Comparison of ENCODE assay signal across 21 cellular contexts in genomic region chr1:161970633-161971032, GRCh38. TPM values are rescaled to one million over a fixed set of nuclear protein-coding genes. Genes with fewer than 3 reads are reported as not detected.
"Had no signal": no experiment of that assay in that cellular context is flagged by ENCODE, and none has a peak within 500 bp of the region (broad histone marks: within the 10 kb centered on the region; RNA-seq: fewer than 3 reads in every experiment).

No MANE protein-coding gene starts in this region.

- DNase-seq: activated CD4-positive, alpha-beta memory T cell treated with anti-CD3 and anti-CD28 coated beads, Interleukin-2, amount 10 ng/mL, durations not matched to agents 7 days and 5 days; activated CD4-positive, alpha-beta T cell treated with anti-CD3 and anti-CD28 coated beads for 36 hours; activated naive CD4-positive, alpha-beta T cell treated with Interleukin-2 at 50 U/mL for 16 hours; activated T-cell treated with anti-CD3 and anti-CD28 coated beads, Interleukin-2, amount 50 U/mL, for 24 hours; cerebellar nuclear complex; cortex of kidney; effector CD8-positive, alpha-beta T cell; esophagus squamous epithelium; islet precursor cell; left colon; lower lobe of right lung; natural killer cell; sigmoid colon; stimulated activated CD4-positive, alpha-beta T cell treated with anti-CD3 and anti-CD28 coated beads, Interleukin-4, amount 100 ng/mL, for 4 hours; testis had no signal

- ATAC-seq: activated CD4-positive, alpha-beta T cell treated with anti-CD3 and anti-CD28 coated beads for 36 hours; left colon; lower lobe of right lung; natural killer cell; stimulated activated memory B cell treated with anti-CD40 and anti-IgM and Interleukin-4, amounts not matched to agents 10 μg/mL and 1 μg/mL and 100 μg/mL, for 72 hours had no signal

- H3K36me3 ChIP-seq: sigmoid colon had no signal

- H3K4me1 Mint-ChIP-seq: activated CD4-positive, alpha-beta memory T cell treated with anti-CD3 and anti-CD28 coated beads, Interleukin-2, amount 10 ng/mL, durations not matched to agents 7 days and 5 days; natural killer cell; stimulated activated memory B cell treated with anti-CD40 and anti-IgM and Interleukin-4, amounts not matched to agents 10 μg/mL and 1 μg/mL and 100 μg/mL, for 72 hours had no signal

- H3K27ac ChIP-seq: esophagus squamous epithelium, lower lobe of right lung, neutrophil, sigmoid colon, testis, upper lobe of left lung had no signal

- H3K4me3 Mint-ChIP-seq: activated CD4-positive, alpha-beta memory T cell treated with anti-CD3 and anti-CD28 coated beads, Interleukin-2, amount 10 ng/mL, durations not matched to agents 7 days and 5 days; activated CD4-positive, alpha-beta T cell treated with anti-CD3 and anti-CD28 coated beads for 36 hours; activated T-cell treated with anti-CD3 and anti-CD28 coated beads, Interleukin-2, amount 50 U/mL, for 24 hours; natural killer cell; stimulated activated memory B cell treated with anti-CD40 and anti-IgM and Interleukin-4, amounts not matched to agents 10 μg/mL and 1 μg/mL and 100 μg/mL, for 72 hours; T-helper 2 cell treated with Interferon-gamma antibody and Interleukin-4, amounts not matched to agents 5 μg/mL and 100 μg/mL, for 36 hours had no signal

- H3K36me3 Mint-ChIP-seq: natural killer cell had no signal

- H3K4me3 ChIP-seq: esophagus squamous epithelium, lower lobe of right lung, sigmoid colon, testis, upper lobe of left lung had no signal

- H3K9me3 ChIP-seq: esophagus squamous epithelium, lower lobe of right lung, neutrophil, sigmoid colon, testis, upper lobe of left lung had no signal

- H3K27me3 Mint-ChIP-seq: activated CD4-positive, alpha-beta memory T cell treated with anti-CD3 and anti-CD28 coated beads, Interleukin-2, amount 10 ng/mL, durations not matched to agents 7 days and 5 days; activated CD4-positive, alpha-beta T cell treated with anti-CD3 and anti-CD28 coated beads for 36 hours; activated T-cell treated with anti-CD3 and anti-CD28 coated beads, Interleukin-2, amount 50 U/mL, for 24 hours; stimulated activated memory B cell treated with anti-CD40 and anti-IgM and Interleukin-4, amounts not matched to agents 10 μg/mL and 1 μg/mL and 100 μg/mL, for 72 hours had no signal

- H3K27me3 ChIP-seq: esophagus squamous epithelium, neutrophil, sigmoid colon, testis, upper lobe of left lung had no signal

- H3K9me3 Mint-ChIP-seq: activated CD4-positive, alpha-beta memory T cell treated with anti-CD3 and anti-CD28 coated beads, Interleukin-2, amount 10 ng/mL, durations not matched to agents 7 days and 5 days; activated T-cell treated with anti-CD3 and anti-CD28 coated beads, Interleukin-2, amount 50 U/mL, for 24 hours; activated T-helper 2 cell treated with anti-CD3 and anti-CD28 coated beads, Interferon-gamma antibody, Interleukin-2, Interleukin-4, amounts not matched to agents 10 μg/mL and 5 μg/mL and 100 μg/mL, durations not matched to agents 14 hours and 24 hours and 36 hours; natural killer cell; stimulated activated memory B cell treated with anti-CD40 and anti-IgM and Interleukin-4, amounts not matched to agents 10 μg/mL and 1 μg/mL and 100 μg/mL, for 72 hours; T-helper 2 cell treated with Interferon-gamma antibody and Interleukin-4, amounts not matched to agents 5 μg/mL and 100 μg/mL, for 36 hours had no signal

- H3K27ac Mint-ChIP-seq: activated CD4-positive, alpha-beta memory T cell treated with anti-CD3 and anti-CD28 coated beads, Interleukin-2, amount 10 ng/mL, durations not matched to agents 7 days and 5 days; activated CD4-positive, alpha-beta T cell treated with anti-CD3 and anti-CD28 coated beads for 36 hours; activated T-cell treated with anti-CD3 and anti-CD28 coated beads, Interleukin-2, amount 50 U/mL, for 24 hours; activated T-helper 2 cell treated with anti-CD3 and anti-CD28 coated beads, Interferon-gamma antibody, Interleukin-2, Interleukin-4, amounts not matched to agents 10 μg/mL and 5 μg/mL and 100 μg/mL, durations not matched to agents 14 hours and 24 hours and 36 hours; natural killer cell; stimulated activated memory B cell treated with anti-CD40 and anti-IgM and Interleukin-4, amounts not matched to agents 10 μg/mL and 1 μg/mL and 100 μg/mL, for 72 hours had no signal

- H3K4me1 ChIP-seq: lower lobe of right lung had no signal

RNA-seq across cellular contexts. Expression of gene OLFML2B, which starts 53.0 kb away (rescaled TPM):
- total RNA-seq: activated CD4-positive, alpha-beta memory T cell treated with anti-CD3 and anti-CD28 coated beads, Interleukin-2, amount 10 ng/mL, durations not matched to agents 7 days and 5 days; activated T-helper 2 cell treated with anti-CD3 and anti-CD28 coated beads, Interferon-gamma antibody, Interleukin-2, Interleukin-4, amounts not matched to agents 10 μg/mL and 5 μg/mL and 100 μg/mL, durations not matched to agents 14 hours and 24 hours and 36 hours; bronchial epithelial cell had no signal
